In genomic region chr2:120287183-120288015, GRCh38 we compare ENCODE assay signal across 8 cellular contexts. TPM values are rescaled to one million over a fixed set of nuclear protein-coding genes. Genes with fewer than 3 reads are reported as not detected.
A peak's percentile ranks its signal among the peaks of the same experiment; 100 is the strongest.
DNase-seq lines count a peak whose midpoint lies in the region; ATAC-seq and TF ChIP-seq lines count a peak whose summit lies in the region.

No MANE protein-coding gene starts in this region.

- no peaks in the 10 kb centered on the region for H3K27me3 ChIP-seq in adipocyte (replicated peaks; ENCODE audit: control insufficient read depth, insufficient read depth, low read length)

- no peak overlapping the region for H3K4me3 Mint-ChIP-seq in natural killer cell

- no peaks in the 10 kb centered on the region for H3K9me3 Mint-ChIP-seq in natural killer cell

- peaks cover 17% of the 10 kb centered on the region for H3K36me3 Mint-ChIP-seq in natural killer cell

- peaks cover 10% of the 10 kb centered on the region for H3K4me1 ChIP-seq in adipocyte (ENCODE audit: control insufficient read depth, insufficient read depth, low read length)

- no peak overlapping the region for H3K4me3 ChIP-seq in adipocyte (ENCODE audit: low read length)

- DNase-seq in GM04504 (ENCODE audit: low read depth) = peak; percentile 82
- DNase-seq in adipocyte (ENCODE audit: low read depth) = peak; percentile 67
- DNase-seq in natural killer cell = no peak
- DNase-seq in effector CD4-positive, alpha-beta T cell = no peak
- no peak for DNase-seq in OCI-M2 (lab: John Stamatoyannopoulos, UW; ENCODE audit: unreplicated experiment)
- DNase-seq in germinal center (ENCODE audit: low spot score) = no peak

- peak overlapping the region; percentile 56 to 59 for H3K27ac Mint-ChIP-seq in natural killer cell

- peaks cover 14% of the 10 kb centered on the region for H3K36me3 ChIP-seq in adipocyte (ENCODE audit: control insufficient read depth, insufficient read depth, low read length, severe bottlenecking)

- H3K9me3 ChIP-seq in adipocyte (ENCODE audit: control insufficient read depth, low read length) = no peaks in the 10 kb centered on the region

- TF ChIP-seq CTCF in natural killer cell (IDR thresholded peaks at IDR 0.05) = no peak

- peaks cover 16 to 17% of the 10 kb centered on the region in 2 donors for H3K4me1 Mint-ChIP-seq in natural killer cell

- intact Hi-C loops in natural killer cell (cut with micrococcal nuclease) = no loop called here

- H3K9ac ChIP-seq in adipocyte (ENCODE audit: low read length) = peak overlapping the region; percentile 25

- H3K27me3 Mint-ChIP-seq in natural killer cell (ENCODE audit: low read depth in 2 of 2) = no peaks in the 10 kb centered on the region

- ATAC-seq in GM21423 (IDR thresholded peaks at IDR 0.05; ENCODE audit: unreplicated experiment) (peak; percentile 98), HG03571 (IDR thresholded peaks at IDR 0.05; ENCODE audit: unreplicated experiment) (peak; percentile 97), natural killer cell (no peak)

RNA-seq across cellular contexts. Expression of gene RALB, which starts 34.7 kb away (rescaled TPM):
- 10 to 100 TPM; 21.0 to 25.9 (median 25.4) TPM for total RNA-seq in natural killer cell

RNA-seq across cellular contexts. Expression of gene INHBB, which starts 58.5 kb away (rescaled TPM):
- total RNA-seq in natural killer cell = under 1 TPM in 2 of 3 donors, not detected in 1; 0.07 to 0.10 TPM

Comparison
In these comparisons a context has a peak if more than half of its experiments do, and no peak if none do; other contexts are left out.
1. DNase-seq: peak in GM04504 (single experiment) and adipocyte (single experiment); none in natural killer cell (single experiment), effector CD4-positive, alpha-beta T cell (single experiment), OCI-M2 (single experiment) and germinal center (single experiment).
2. ATAC-seq: peak in GM21423 (single experiment) and HG03571 (single experiment); none in natural killer cell (0 of 3).